ENCODE assay signal across 1 cellular context in the genomic region with DNA sequence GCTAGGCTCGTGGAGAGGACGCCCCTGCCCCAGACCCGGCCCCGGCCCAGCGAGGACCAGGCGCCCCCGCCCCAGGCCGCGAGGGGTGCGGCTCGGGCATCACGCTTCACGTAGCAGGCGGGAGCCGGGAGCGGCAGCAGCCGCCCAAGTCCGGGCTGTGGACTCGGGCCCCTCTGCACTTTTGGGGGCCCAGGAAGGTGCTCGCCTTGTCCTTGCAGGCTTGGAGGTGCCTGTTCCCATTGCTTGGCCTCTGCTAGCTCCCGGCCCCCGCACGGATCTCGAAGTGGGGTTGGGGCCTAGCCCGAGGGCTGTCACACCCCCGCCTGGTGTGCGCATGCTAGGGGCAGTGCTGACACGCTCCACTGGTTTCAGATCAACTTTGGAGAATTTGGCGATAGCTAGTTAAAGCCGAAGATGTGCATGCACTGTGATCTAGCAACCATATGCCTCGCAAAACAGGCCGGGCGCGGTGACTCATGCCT.
TF ChIP-seq lines count a peak whose summit lies in the region.

No MANE protein-coding gene starts in this region.

TF ChIP-seq in GM23338, 12 proteins besides CTCF, POLR2A, EP300 and RAD21 (continued from another document):
- TF ChIP-seq REST (IDR thresholded peaks at IDR 0.05; ENCODE audit: unreplicated experiment) (no peak), STAT1 (IDR thresholded peaks at IDR 0.05; ENCODE audit: unreplicated experiment) (no peak)
TF ChIP-seq in GM23338: peak in this region for 0.
